ENCODE assay signal across 8 cellular contexts in genomic region chr5:217860-218456, GRCh38. TPM values are rescaled to one million over a fixed set of nuclear protein-coding genes. Genes with fewer than 3 reads are reported as not detected.
DNase-seq lines count a peak whose midpoint lies in the region; ATAC-seq, FAIRE-seq and TF ChIP-seq lines count a peak whose summit lies in the region.

TSS of gene CCDC127 (minus strand) at chr5:218153. CDS start at chr5:216849, 1,304 bp downstream.
TSS of gene SDHA (plus strand) at chr5:218320. CDS start at chr5:218356, 36 bp downstream.

- no peaks in the 10 kb centered on the region for H3K9me3 ChIP-seq in CD4-positive, CD25-positive, alpha-beta regulatory T cell (ENCODE audit: control insufficient read depth in 2 of 2, low read length in 2 of 2)
- no peaks in the 10 kb centered on the region for H3K9me3 ChIP-seq in HepG2 (ENCODE audit: low read length)

- H3K27ac Mint-ChIP-seq in CD4-positive, CD25-positive, alpha-beta regulatory T cell: peak within 1 kb of the TSS; percentile 88 to 98 (median 97)
- peak within 1 kb of the TSS; percentile 87 for H3K27ac Mint-ChIP-seq in dendritic cell treated with granulocyte-macrophage colony-stimulating factor and Interleukin-4, amounts not matched to agents 40 ng/mL and 50 ng/mL, for 4 days

- H3K4me2 ChIP-seq in HepG2 (ENCODE audit: low read depth, low read length): peak within 1 kb of the TSS; percentile 94

- DNase-seq in CD4-positive, CD25-positive, alpha-beta regulatory T cell: peak; percentile 94 to 99 (median 98)
- DNase-seq in NCI-H69 (lab: John Stamatoyannopoulos, UW): peak; percentile 96
- DNase-seq in activated CD4-positive, alpha-beta T cell treated with anti-CD3 and anti-CD28 coated beads, Interleukin-2, amount 50 U/mL, for 1 hour: peak; percentile 97
- DNase-seq in HepG2 (ENCODE audit: low spot score): peak; percentile 87
- DNase-seq in stimulated activated CD4-positive, alpha-beta T cell treated with anti-CD3 and anti-CD28 coated beads, Interleukin-2, amount 100 ng/mL, for 4 hours (ENCODE audit: low read depth): peak; percentile 98

- peaks cover 6% of the 10 kb centered on the region for H3K27me3 Mint-ChIP-seq in CD4-positive, CD25-positive, alpha-beta regulatory T cell
- no peaks in the 10 kb centered on the region for H3K27me3 Mint-ChIP-seq in dendritic cell treated with granulocyte-macrophage colony-stimulating factor and Interleukin-4, amounts not matched to agents 40 ng/mL and 50 ng/mL, for 4 days

- no peaks in the 10 kb centered on the region for H3K27me3 ChIP-seq in CD4-positive, CD25-positive, alpha-beta regulatory T cell (ENCODE audit: control insufficient read depth, insufficient read depth, low read length)
- no peaks in the 10 kb centered on the region for H3K27me3 ChIP-seq in HepG2 (ENCODE audit: control insufficient read depth in 1 of 2, insufficient read depth in 2 of 2, low read length in 2 of 2)

- no peak for TF ChIP-seq EP300 in HepG2 (IDR thresholded peaks at IDR 0.05; ENCODE audit: low read depth in 2 of 2, low read length in 2 of 2)
- no peak for TF ChIP-seq EP300 in HepG2 (CRISPR knock-in tag; IDR thresholded peaks at IDR 0.05; ENCODE audit: borderline replicate concordance)

- H4K20me1 ChIP-seq in HepG2 (ENCODE audit: insufficient read depth, low read length): peaks cover 39% of the 10 kb centered on the region

- intact Hi-C loops in dendritic cell treated with granulocyte-macrophage colony-stimulating factor and Interleukin-4, amounts not matched to agents 40 ng/mL and 50 ng/mL, for 4 days (cut with micrococcal nuclease): loop anchor here (1.0 kb wide), 1 partner anchor 53 kb away; the partner anchor contains the start of gene PDCD6
- intact Hi-C loops in HepG2 (cut with micrococcal nuclease; ENCODE audit: unreplicated experiment): loop anchor here (2.0 to 10.0 kb wide), 4 partner anchors 29 to 727 kb away; partner anchors contain the start of genes EXOC3 and PDCD6

- peak; percentile 69 for TF ChIP-seq CTCF in HepG2 (CRISPR knock-in tag; IDR thresholded peaks at IDR 0.05)

- peak within 1 kb of the TSS; percentile 94 to 99 (median 96) for H3K4me3 Mint-ChIP-seq in CD4-positive, CD25-positive, alpha-beta regulatory T cell
- peak within 1 kb of the TSS; percentile 90 for H3K4me3 Mint-ChIP-seq in dendritic cell treated with granulocyte-macrophage colony-stimulating factor and Interleukin-4, amounts not matched to agents 40 ng/mL and 50 ng/mL, for 4 days

- H3K9me3 Mint-ChIP-seq in CD4-positive, CD25-positive, alpha-beta regulatory T cell: no peaks in the 10 kb centered on the region
- H3K9me3 Mint-ChIP-seq in dendritic cell treated with granulocyte-macrophage colony-stimulating factor and Interleukin-4, amounts not matched to agents 40 ng/mL and 50 ng/mL, for 4 days: no peaks in the 10 kb centered on the region

- peaks cover 22 to 68% (median 51%) of the 10 kb centered on the region in 4 donors for H3K4me1 Mint-ChIP-seq in CD4-positive, CD25-positive, alpha-beta regulatory T cell
- peaks cover 61% of the 10 kb centered on the region for H3K4me1 Mint-ChIP-seq in dendritic cell treated with granulocyte-macrophage colony-stimulating factor and Interleukin-4, amounts not matched to agents 40 ng/mL and 50 ng/mL, for 4 days (ENCODE audit: low read depth)

- peak; percentile 44; the same call in 1 of the 2 replicates for TF ChIP-seq RAD21 in HepG2 (CRISPR knock-in tag; IDR thresholded peaks at IDR 0.05)

- peak within 1 kb of the TSS; percentile 93 for H3K9ac ChIP-seq in HepG2 (ENCODE audit: insufficient read depth, low read depth, low read length)

- in situ Hi-C loops in HepG2 (cut with HindIII; ENCODE audit: extremely low pct_ligation_motif_present, low pct_unique_long_range_greater_than_20kb): no loop called here

- peak; percentile 82 to 83 for ATAC-seq in CD4-positive, CD25-positive, alpha-beta regulatory T cell (ENCODE audit: low read depth in 2 of 2)
- ATAC-seq in GM19395 (IDR thresholded peaks at IDR 0.05; ENCODE audit: unreplicated experiment) (peak; percentile 68), HG03521 (IDR thresholded peaks at IDR 0.05; ENCODE audit: unreplicated experiment) (peak; percentile 84), HepG2 (peak; percentile 85)

- H3K36me3 Mint-ChIP-seq in CD4-positive, CD25-positive, alpha-beta regulatory T cell: peaks cover 16% of the 10 kb centered on the region
- peaks cover 41% of the 10 kb centered on the region for H3K36me3 Mint-ChIP-seq in dendritic cell treated with granulocyte-macrophage colony-stimulating factor and Interleukin-4, amounts not matched to agents 40 ng/mL and 50 ng/mL, for 4 days (ENCODE audit: low read depth)

- H3K36me3 ChIP-seq in CD4-positive, CD25-positive, alpha-beta regulatory T cell (ENCODE audit: control insufficient read depth, insufficient read depth, low read length): peaks cover 6% of the 10 kb centered on the region
- H3K36me3 ChIP-seq in HepG2 (replicated peaks in 1 of 2; ENCODE audit: control insufficient read depth in 1 of 2, insufficient read depth in 2 of 2, low read length in 2 of 2): peaks cover 0 to 7% of the 10 kb centered on the region in 2 experiments; a peak in 3 of 5 replicates

- no TSS peak for BruUV-seq in HepG2 (replicated peaks; lab: Mats Ljungman, UMichigan)

- TF ChIP-seq POLR2A in HepG2 (IDR thresholded peaks at IDR 0.05; ENCODE audit: insufficient read depth in 1 of 2, low read depth in 2 of 2, low read length in 2 of 2): peak; percentile 58 to 84; a peak in 3 of 4 replicates

- H2AFZ ChIP-seq in HepG2 (ENCODE audit: low read length): no peak within 1 kb of the TSS

- H3K27ac ChIP-seq in CD4-positive, CD25-positive, alpha-beta regulatory T cell (ENCODE audit: insufficient read depth, low read length, poor library complexity, severe bottlenecking): peak within 1 kb of the TSS; percentile 84
- H3K27ac ChIP-seq in HepG2 (ENCODE audit: extremely low read length, insufficient read depth, low read length): peak within 1 kb of the TSS; percentile 81

- FAIRE-seq in HepG2 (lab: Jason Lieb, UNC): peak; percentile 36

- CTCF ChIA-PET in HepG2 (lab: Yijun Ruan, JAX; ENCODE audit: low intra/inter-chr PET ratio, low total read pairs): interaction anchor here (0.8 kb wide), 1 partner anchor 30 kb away, joined by 3 read pairs; no protein-coding TSS in a partner anchor

- H3K4me3 ChIP-seq in CD4-positive, CD25-positive, alpha-beta regulatory T cell (ENCODE audit: low read depth, low read length): peak within 1 kb of the TSS; percentile 94
- peak within 1 kb of the TSS; percentile 81 to 99 (median 93) for H3K4me3 ChIP-seq in HepG2 (replicated peaks in 1 of 3; ENCODE audit: insufficient read depth in 1 of 3, low read depth in 2 of 3, low read length in 3 of 3)

- peaks cover 31% of the 10 kb centered on the region for H3K4me1 ChIP-seq in CD4-positive, CD25-positive, alpha-beta regulatory T cell (ENCODE audit: control insufficient read depth, insufficient read depth, low read length, poor library complexity, severe bottlenecking)
- peaks cover 29% of the 10 kb centered on the region for H3K4me1 ChIP-seq in HepG2 (ENCODE audit: insufficient read depth, low read length)

- POLR2A ChIA-PET in HepG2 (lab: Yijun Ruan, JAX): interaction anchor here (1.4 to 2.4 kb wide), 2 partner anchors 14 to 53 kb away, joined by 4 to 15 read pairs; partner anchors contain the start of gene PDCD6

- peaks cover 65% of the 10 kb centered on the region for H3K79me2 ChIP-seq in HepG2 (ENCODE audit: insufficient read depth, low read length)

- 0% methylated on average over 36 of the region's 69 CpGs for WGBS in HepG2 (ENCODE audit: low lambda C conversion rate)

RNA-seq across cellular contexts. Expression of gene CCDC127, which starts in this region (rescaled TPM):
- 4.0 TPM for total RNA-seq in CD4-positive, CD25-positive, alpha-beta regulatory T cell
- polyA plus RNA-seq in CD4-positive, CD25-positive, alpha-beta regulatory T cell: 1 to 10 TPM; 3.2 to 5.7 (median 4.4) TPM
- total RNA-seq in HepG2 (2016; rRNA removed; fragmentation: Illumina TruSeq; extraction: Trizol): 2.8 and 4.3 TPM in 2 replicates
- 1.0 and 1.3 TPM in 2 replicates for total RNA-seq in HepG2 (2016; cell fraction: cytosol; rRNA removed; fragmentation: Illumina TruSeq; extraction: Trizol; ENCODE audit: low read depth)
- total RNA-seq in HepG2 (2016; cell fraction: insoluble cytoplasmic fraction; rRNA removed; fragmentation: Illumina TruSeq; extraction: Trizol): 2.2 and 4.2 TPM in 2 replicates
- 1.4 and 2.0 TPM in 2 replicates for total RNA-seq in HepG2 (2016; cell fraction: membrane; rRNA removed; fragmentation: Illumina TruSeq; extraction: Trizol)
- 3.4 and 4.3 TPM in 2 replicates for total RNA-seq in HepG2 (2016; cell fraction: nucleus; rRNA removed; fragmentation: Illumina TruSeq; extraction: Trizol)
- polyA plus RNA-seq in HepG2 (2011; rRNA removed): 2.9 and 3.7 TPM in 2 replicates
- polyA plus RNA-seq in HepG2 (2011; cell fraction: cytosol; rRNA removed): 2.6 and 3.2 TPM in 2 replicates
- 4.9 and 6.4 TPM in 2 replicates for polyA plus RNA-seq in HepG2 (2011; cell fraction: nucleus; rRNA removed)
- 5.0 and 5.2 TPM in 2 replicates for polyA plus RNA-seq in HepG2 (2012)
- 0.50 and 0.51 TPM in 2 replicates for polyA plus RNA-seq in HepG2 (2016; cell fraction: cytosol; fragmentation: Illumina TruSeq; extraction: Trizol; ENCODE audit: low read depth)
- polyA plus RNA-seq in HepG2 (2016; cell fraction: insoluble cytoplasmic fraction; fragmentation: Illumina TruSeq; extraction: Trizol; ENCODE audit: low read depth): 1.8 and 2.3 TPM in 2 replicates
- polyA plus RNA-seq in HepG2 (2016; cell fraction: membrane; fragmentation: Illumina TruSeq; extraction: Trizol; ENCODE audit: low read depth): 0.66 and 0.68 TPM in 2 replicates
- 8.7 and 9.9 TPM in 2 replicates for polyA plus RNA-seq in HepG2 (2016; cell fraction: nucleus; fragmentation: Illumina TruSeq; extraction: Trizol; ENCODE audit: insufficient read depth, low read depth)
- 2.8 and 7.8 TPM in 2 replicates for polyA minus RNA-seq in HepG2 (2011; rRNA and poly(A)+ RNA removed; ENCODE audit: low replicate concordance)
- 2.0 TPM in 2 replicates for polyA minus RNA-seq in HepG2 (2011; cell fraction: cytosol; rRNA and poly(A)+ RNA removed)
- polyA minus RNA-seq in HepG2 (2011; cell fraction: nucleus; rRNA and poly(A)+ RNA removed): 6.7 and 8.1 TPM in 2 replicates

RNA-seq across cellular contexts. Expression of gene SDHA, which starts in this region (rescaled TPM):
- total RNA-seq in CD4-positive, CD25-positive, alpha-beta regulatory T cell: 246 TPM
- polyA plus RNA-seq in CD4-positive, CD25-positive, alpha-beta regulatory T cell: 100 to 1,000 TPM; 211 to 290 (median 229) TPM
- 192 and 240 TPM in 2 replicates for total RNA-seq in HepG2 (2016; rRNA removed; fragmentation: Illumina TruSeq; extraction: Trizol)
- 42.0 and 46.9 TPM in 2 replicates for total RNA-seq in HepG2 (2016; cell fraction: cytosol; rRNA removed; fragmentation: Illumina TruSeq; extraction: Trizol; ENCODE audit: low read depth)
- total RNA-seq in HepG2 (2016; cell fraction: insoluble cytoplasmic fraction; rRNA removed; fragmentation: Illumina TruSeq; extraction: Trizol): 168 and 247 TPM in 2 replicates
- total RNA-seq in HepG2 (2016; cell fraction: membrane; rRNA removed; fragmentation: Illumina TruSeq; extraction: Trizol): 52.9 and 56.5 TPM in 2 replicates
- total RNA-seq in HepG2 (2016; cell fraction: nucleus; rRNA removed; fragmentation: Illumina TruSeq; extraction: Trizol): 141 and 179 TPM in 2 replicates
- polyA plus RNA-seq in HepG2 (2011; rRNA removed): 156 and 185 TPM in 2 replicates
- polyA plus RNA-seq in HepG2 (2011; cell fraction: cytosol; rRNA removed): 110 and 117 TPM in 2 replicates
- 108 and 110 TPM in 2 replicates for polyA plus RNA-seq in HepG2 (2011; cell fraction: nucleus; rRNA removed)
- 146 and 185 TPM in 2 replicates for polyA plus RNA-seq in HepG2 (2012)
- 12.6 and 16.7 TPM in 2 replicates for polyA plus RNA-seq in HepG2 (2016; cell fraction: cytosol; fragmentation: Illumina TruSeq; extraction: Trizol; ENCODE audit: low read depth)
- polyA plus RNA-seq in HepG2 (2016; cell fraction: insoluble cytoplasmic fraction; fragmentation: Illumina TruSeq; extraction: Trizol; ENCODE audit: low read depth): 131 and 149 TPM in 2 replicates
- 23.0 and 24.9 TPM in 2 replicates for polyA plus RNA-seq in HepG2 (2016; cell fraction: membrane; fragmentation: Illumina TruSeq; extraction: Trizol; ENCODE audit: low read depth)
- 181 and 200 TPM in 2 replicates for polyA plus RNA-seq in HepG2 (2016; cell fraction: nucleus; fragmentation: Illumina TruSeq; extraction: Trizol; ENCODE audit: insufficient read depth, low read depth)
- polyA minus RNA-seq in HepG2 (2011; rRNA and poly(A)+ RNA removed; ENCODE audit: low replicate concordance): 514 and 684 TPM in 2 replicates
- 123 and 151 TPM in 2 replicates for polyA minus RNA-seq in HepG2 (2011; cell fraction: cytosol; rRNA and poly(A)+ RNA removed)
- polyA minus RNA-seq in HepG2 (2011; cell fraction: nucleus; rRNA and poly(A)+ RNA removed): 128 and 143 TPM in 2 replicates

Comparison
In these comparisons a context has a peak if more than half of its experiments do, and no peak if none do; other contexts are left out.
1. Peak in every context shown above with its lines: DNase-seq, ATAC-seq, H3K4me3 ChIP-seq and H3K27ac ChIP-seq.